ENCODE assay signal across 6 cellular contexts in genomic region chr11:57476223-57476882, GRCh38. TPM values are rescaled to one million over a fixed set of nuclear protein-coding genes. Genes with fewer than 3 reads are reported as not detected.
DNase-seq lines count a peak whose midpoint lies in the region; ATAC-seq and TF ChIP-seq lines count a peak whose summit lies in the region.
"Had no signal": no experiment of that assay in that cellular context is flagged by ENCODE, and none has a peak within 500 bp of the region (broad histone marks: within the 10 kb centered on the region; RNA-seq: fewer than 3 reads in every experiment).

No MANE protein-coding gene starts in this region.

- no peaks in the 10 kb centered on the region for H3K27me3 ChIP-seq in OCI-LY3 (ENCODE audit: low read depth, low read length)
- peaks cover 0 to 52% (median 6%) of the 10 kb centered on the region in 4 donors for H3K27me3 ChIP-seq in esophagus muscularis mucosa
- peaks cover 0 to 51% (median 13%) of the 10 kb centered on the region in 7 donors for H3K27me3 ChIP-seq in spleen (replicated peaks in 1 of 7)

- H3K9me3 ChIP-seq in OCI-LY3 (ENCODE audit: insufficient read depth, low read length) (no peaks in the 10 kb centered on the region), esophagus muscularis mucosa (no peaks in the 10 kb centered on the region), spleen (no peaks in the 10 kb centered on the region)

- H3K27ac ChIP-seq in OCI-LY3 (ENCODE audit: low read length) (peak overlapping the region; percentile 50), esophagus muscularis mucosa (replicated peaks in 1 of 4) (no peak overlapping the region), spleen (peak overlapping the region in 3 of 8 donors; percentile 12 to 42 (median 16))

- H2AFZ ChIP-seq in OCI-LY3 (ENCODE audit: low read depth, low read length) = peak overlapping the region; percentile 42

- H3K36me3 ChIP-seq in OCI-LY3 (replicated peaks; ENCODE audit: low read depth, low read length) (no peaks in the 10 kb centered on the region), esophagus muscularis mucosa (no peaks in the 10 kb centered on the region), spleen (no peaks in the 10 kb centered on the region)

- intact Hi-C loops in esophagus muscularis mucosa (cut with DNase I) = no loop called here
- intact Hi-C loops in spleen (cut with DNase I; ENCODE audit: low total_unique reads) = no loop called here

- no peak for TF ChIP-seq CTCF in OCI-LY3 (IDR thresholded peaks at IDR 0.05; ENCODE audit: low read depth, low read length)
- TF ChIP-seq CTCF in esophagus muscularis mucosa (IDR thresholded peaks at IDR 0.05) = no peak
- no peak for TF ChIP-seq CTCF in spleen (IDR thresholded peaks at IDR 0.05 in 8 of 11, conservative IDR thresholded peaks at IDR 0.05 in 3 of 11)

- H3K4me3 ChIP-seq in OCI-LY3 (ENCODE audit: low read length) (peak overlapping the region; percentile 82), esophagus muscularis mucosa (peak overlapping the region; percentile 57 to 60 (median 58)), spleen (peak overlapping the region; percentile 33 to 77 (median 49))

- no peak for TF ChIP-seq POLR2A in esophagus muscularis mucosa (IDR thresholded peaks at IDR 0.05; ENCODE audit: low read depth)
- no peak for TF ChIP-seq POLR2A in spleen (IDR thresholded peaks at IDR 0.05)

- WGBS in esophagus muscularis mucosa = 0% methylated on average over 2 of the region's 82 CpGs
- WGBS in spleen, 5 donors = 0 to 4% (median 1%) methylated on average over 17 to 82 of the region's 82 CpGs

- DNase-seq in esophagus muscularis mucosa (ENCODE audit: extremely low spot score) (no peak), spleen (peak; percentile 87), DMS153 (lab: John Stamatoyannopoulos, UW) (no peak)

- H3K4me1 ChIP-seq in OCI-LY3 (ENCODE audit: low read length) (peaks cover 63% of the 10 kb centered on the region), esophagus muscularis mucosa (peaks cover 8 to 19% (median 17%) of the 10 kb centered on the region in 4 donors), spleen (peaks cover 8 to 44% (median 37%) of the 10 kb centered on the region in 6 donors)

- H3K4me2 ChIP-seq in OCI-LY3 (ENCODE audit: low read length) = peak overlapping the region; percentile 88

- TF ChIP-seq EP300 in esophagus muscularis mucosa (IDR thresholded peaks at IDR 0.05) = no peak

- no peaks in the 10 kb centered on the region; the same call in 1 of the 2 replicates for H3K79me2 ChIP-seq in OCI-LY3 (ENCODE audit: low read length)

- peak overlapping the region; percentile 87 for H3K9ac ChIP-seq in OCI-LY3 (ENCODE audit: low read length)

- no peaks in the 10 kb centered on the region; the same call in 1 of the 2 replicates for H4K20me1 ChIP-seq in OCI-LY3 (ENCODE audit: insufficient read depth, low read length)

- peak; percentile 34 for ATAC-seq in GM21515 (IDR thresholded peaks at IDR 0.05; ENCODE audit: unreplicated experiment)

RNA-seq across cellular contexts. Expression of gene RTN4RL2, which starts 16.0 kb away (rescaled TPM):
- total RNA-seq in esophagus muscularis mucosa (1 to 10 TPM in 1 of 4 donors, under 1 TPM in 2, not detected in 1; 0.33 to 1.1 (median 0.91) TPM), spleen (1 to 10 TPM in 1 of 7 donors, under 1 TPM in 6; 0.37 to 2.0 (median 0.49) TPM)
- under 1 TPM; 0.15 to 0.73 (median 0.29) TPM for polyA plus RNA-seq in spleen
- total RNA-seq: dermis microvascular lymphatic vessel endothelial cell had no signal

RNA-seq across cellular contexts. Expression of gene SLC43A1, which starts 39.1 kb away (rescaled TPM):
- 10 to 100 TPM; 17.7 to 33.2 (median 23.5) TPM for total RNA-seq in esophagus muscularis mucosa
- 10 to 100 TPM in 5 of 7 donors, 1 to 10 TPM in 2; 7.0 to 16.1 (median 13.0) TPM for total RNA-seq in spleen
- polyA plus RNA-seq in spleen = 1 to 10 TPM; 6.2 to 8.4 (median 6.4) TPM

RNA-seq across cellular contexts. Expression of gene SLC43A3, which starts 49.4 kb away (rescaled TPM):
- total RNA-seq in esophagus muscularis mucosa (10 to 100 TPM; 26.6 to 90.4 (median 77.0) TPM), spleen (10 to 100 TPM; 29.9 to 72.5 (median 41.7) TPM)
- polyA plus RNA-seq in spleen = 10 to 100 TPM; 15.2 to 29.1 (median 20.9) TPM

RNA-seq across cellular contexts. Expression of gene TIMM10, which starts 54.2 kb away (rescaled TPM):
- 10 to 100 TPM; 41.9 to 49.1 (median 43.1) TPM for total RNA-seq in esophagus muscularis mucosa
- 10 to 100 TPM; 28.1 to 58.7 (median 39.0) TPM for total RNA-seq in spleen
- 10 to 100 TPM; 38.7 to 57.4 (median 56.1) TPM for polyA plus RNA-seq in spleen
